Comparison of ENCODE assay signal across 1 cellular context in genomic region chr17:58337600-58338453, GRCh38.
TF ChIP-seq lines count a peak whose summit lies in the region.

No MANE protein-coding gene starts in this region.

TF ChIP-seq in HEK293, 187 proteins besides CTCF, POLR2A, EP300 and RAD21 (continued from another document):
- no peak for TF ChIP-seq ZSCAN18 (tag by site-specific recombination; IDR thresholded peaks at IDR 0.05)
- no peak for TF ChIP-seq ZNF639 (tag by site-specific recombination; IDR thresholded peaks at IDR 0.05)
- no peak for TF ChIP-seq IKZF3 (tag by site-specific recombination; IDR thresholded peaks at IDR 0.05)
TF ChIP-seq in HEK293: peak in this region for 6.
